ENCODE assay signal across 26 cellular contexts in genomic region chr6:158668707-158669103, GRCh38. TPM values are rescaled to one million over a fixed set of nuclear protein-coding genes. Genes with fewer than 3 reads are reported as not detected.
DNase-seq lines count a peak whose midpoint lies in the region; ATAC-seq and TF ChIP-seq lines count a peak whose summit lies in the region.
"Had no signal": no experiment of that assay in that cellular context is flagged by ENCODE, and none has a peak within 500 bp of the region (broad histone marks: within the 10 kb centered on the region; RNA-seq: fewer than 3 reads in every experiment).

No MANE protein-coding gene starts in this region.

- peak overlapping the region in 6 of 11 experiments; percentile 74 to 88 (median 82); a peak in 11 of 22 replicates for H3K4me2 ChIP-seq in BLaER1 treated with 17β-estradiol and CSF1 and Interleukin-3, amounts not matched to agents 10 nM and 100 nM
- H3K4me2 ChIP-seq in parathyroid adenoma (ENCODE audit: low read length) = no peak overlapping the region
- H3K4me2 ChIP-seq: SK-N-SH had no signal

- TF ChIP-seq POLR2A in esophagus squamous epithelium (IDR thresholded peaks at IDR 0.05) = no peak

- peak overlapping the region; percentile 65 for H2AFZ ChIP-seq in parathyroid adenoma

- H3K4me3 Mint-ChIP-seq in CD8-positive, alpha-beta T cell = no peak overlapping the region
- H3K4me3 Mint-ChIP-seq: T-helper 2 cell treated with Interferon-gamma antibody and Interleukin-4, amounts not matched to agents 5 μg/mL and 100 μg/mL, for 36 hours; WTC11 had no signal

- H3K36me3 Mint-ChIP-seq in CD8-positive, alpha-beta T cell = peaks cover 68% of the 10 kb centered on the region
- H3K36me3 Mint-ChIP-seq: WTC11 had no signal

- H3K4me3 ChIP-seq in BLaER1 treated with 17β-estradiol and CSF1 and Interleukin-3, amounts not matched to agents 10 nM and 100 nM = no peak overlapping the region
- H3K4me3 ChIP-seq in HEK293 (ENCODE audit: low read depth, low read length) = no peak overlapping the region
- no peak overlapping the region for H3K4me3 ChIP-seq in esophagus squamous epithelium
- no peak overlapping the region for H3K4me3 ChIP-seq in parathyroid adenoma (ENCODE audit: low read depth, low read length)
- no peak overlapping the region for H3K4me3 ChIP-seq in CD8-positive, alpha-beta T cell (ENCODE audit: low read depth, low read length)
- H3K4me3 ChIP-seq: colonic mucosa, heart right ventricle, mucosa of descending colon, testis had no signal

- no peaks in the 10 kb centered on the region for H4K20me1 ChIP-seq in BLaER1 treated with 17β-estradiol and CSF1 and Interleukin-3, amounts not matched to agents 10 nM and 100 nM

- no peak for TF ChIP-seq CTCF in HEK293 (tag by site-specific recombination; IDR thresholded peaks at IDR 0.05)
- TF ChIP-seq CTCF in esophagus squamous epithelium (IDR thresholded peaks at IDR 0.05) = no peak
- no peak for TF ChIP-seq CTCF in parathyroid adenoma (IDR thresholded peaks at IDR 0.05)
- TF ChIP-seq CTCF in CD8-positive, alpha-beta T cell (IDR thresholded peaks at IDR 0.05) = no peak

- H3K9ac ChIP-seq in BLaER1 treated with 17β-estradiol and CSF1 and Interleukin-3, amounts not matched to agents 10 nM and 100 nM = peak overlapping the region in 3 of 11 experiments; percentile 80 to 85 (median 84); a peak in 5 of 22 replicates
- H3K9ac ChIP-seq in parathyroid adenoma = no peak overlapping the region
- H3K9ac ChIP-seq: SK-N-SH had no signal

- CTCF ChIA-PET in HEK293 (lab: Yijun Ruan, JAX) = interaction anchor here (0.9 to 2.2 kb wide), 5 partner anchors 8 to 454 kb away, joined by 4 to 7 read pairs (median 5); no protein-coding TSS in a partner anchor
- CTCF ChIA-PET in CD8-positive, alpha-beta T cell (lab: Charles Lee) = interaction anchor here (0.7 to 1.6 kb wide), 3 partner anchors 8 to 22 kb away, joined by 3 to 6 read pairs (median 5); no protein-coding TSS in a partner anchor

- no peaks in the 10 kb centered on the region for H3K9me3 Mint-ChIP-seq in CD8-positive, alpha-beta T cell
- H3K9me3 Mint-ChIP-seq: T-helper 2 cell treated with Interferon-gamma antibody and Interleukin-4, amounts not matched to agents 5 μg/mL and 100 μg/mL, for 36 hours; WTC11 had no signal

- peak overlapping the region in 6 of 11 experiments; percentile 88 to 99 (median 98); a peak in 12 of 22 replicates for H3K27ac ChIP-seq in BLaER1 treated with 17β-estradiol and CSF1 and Interleukin-3, amounts not matched to agents 10 nM and 100 nM
- H3K27ac ChIP-seq in HEK293 (ENCODE audit: extremely low read depth, low read depth, low read length) = no peak overlapping the region
- H3K27ac ChIP-seq in esophagus squamous epithelium = peak overlapping the region in 3 of 4 donors; percentile 45 to 73 (median 66)
- peak overlapping the region; percentile 95 for H3K27ac ChIP-seq in parathyroid adenoma
- H3K27ac ChIP-seq in CD8-positive, alpha-beta T cell (ENCODE audit: low read depth, low read length) = no peak overlapping the region
- H3K27ac ChIP-seq: brain microvascular endothelial cell, colonic mucosa, testis had no signal

- peaks cover 24% of the 10 kb centered on the region for H3K4me1 Mint-ChIP-seq in CD8-positive, alpha-beta T cell (ENCODE audit: low read depth)

- DNase-seq in esophagus squamous epithelium (lab: John Stamatoyannopoulos, UW) = no peak
- no peak for DNase-seq in GF-D8 (lab: John Stamatoyannopoulos, UW)
- no peak for DNase-seq in CD8-positive, alpha-beta T cell
- DNase-seq: activated effector memory CD4-positive, alpha-beta T cell treated with Interleukin-2 at 50 U/mL for 16 hours; brain microvascular endothelial cell; COR-L47; heart right ventricle; Kasumi-1; left ventricle myocardium superior; mucosa of descending colon; NCI-H1092; NK-92 treated with Interleukin-12 subunit alpha and Interleukin-12 subunit beta, amount 100 ng/mL, for 24 hours; occipital lobe; RPMI8226; SK-N-SH; stimulated activated CD4-positive, alpha-beta T cell treated with anti-CD3 and anti-CD28 coated beads, Interleukin-15, amount 100 ng/mL, for 24 hours; testis had no signal

- 47 to 51% methylated on average over 7 of the region's 7 CpGs for WGBS in esophagus squamous epithelium, 2 donors

- peaks cover 0 to 61% (median 58%) of the 10 kb centered on the region in 11 experiments; a peak in 20 of 22 replicates for H3K27me3 ChIP-seq in BLaER1 treated with 17β-estradiol and CSF1 and Interleukin-3, amounts not matched to agents 10 nM and 100 nM
- H3K27me3 ChIP-seq in esophagus squamous epithelium (no peaks in the 10 kb centered on the region), parathyroid adenoma (ENCODE audit: control insufficient read depth, insufficient read depth, low read length) (no peaks in the 10 kb centered on the region)
- H3K27me3 ChIP-seq in CD8-positive, alpha-beta T cell (ENCODE audit: insufficient read depth, low read length) = no peaks in the 10 kb centered on the region
- H3K27me3 ChIP-seq: brain microvascular endothelial cell, colonic mucosa, heart right ventricle, testis had no signal

- no peaks in the 10 kb centered on the region for H3K79me2 ChIP-seq in parathyroid adenoma

- H3K27ac Mint-ChIP-seq in CD8-positive, alpha-beta T cell = no peak overlapping the region
- H3K27ac Mint-ChIP-seq: T-helper 2 cell treated with Interferon-gamma antibody and Interleukin-4, amounts not matched to agents 5 μg/mL and 100 μg/mL, for 36 hours; WTC11 had no signal

- H3K9me3 ChIP-seq in BLaER1 treated with 17β-estradiol and CSF1 and Interleukin-3, amounts not matched to agents 10 nM and 100 nM (replicated peaks in 1 of 11) = peaks cover 0 to 9% (median 0%) of the 10 kb centered on the region in 11 experiments; a peak in 1 of 22 replicates
- H3K9me3 ChIP-seq in HEK293 (ENCODE audit: control insufficient read depth, insufficient read depth, low read depth, low read length) (no peaks in the 10 kb centered on the region), esophagus squamous epithelium (no peaks in the 10 kb centered on the region), parathyroid adenoma (ENCODE audit: control insufficient read depth, low read length) (no peaks in the 10 kb centered on the region)
- H3K9me3 ChIP-seq in CD8-positive, alpha-beta T cell (ENCODE audit: low read length) = no peaks in the 10 kb centered on the region
- H3K9me3 ChIP-seq: colonic mucosa, heart right ventricle, mucosa of descending colon, SK-N-SH, testis had no signal

- intact Hi-C loops in esophagus squamous epithelium (cut with DNase I) = no loop called here
- intact Hi-C loops in CD8-positive, alpha-beta T cell (cut with DNase I, micrococcal nuclease) = no loop called here

- no peaks in the 10 kb centered on the region for H3K27me3 Mint-ChIP-seq in CD8-positive, alpha-beta T cell (ENCODE audit: low read depth)

- peaks cover 0 to 21% (median 0%) of the 10 kb centered on the region in 11 experiments; a peak in 7 of 22 replicates for H3K36me3 ChIP-seq in BLaER1 treated with 17β-estradiol and CSF1 and Interleukin-3, amounts not matched to agents 10 nM and 100 nM
- no peaks in the 10 kb centered on the region for H3K36me3 ChIP-seq in HEK293 (ENCODE audit: control insufficient read depth in 2 of 2, insufficient read depth in 1 of 2, low read length in 2 of 2)
- H3K36me3 ChIP-seq in esophagus squamous epithelium = peaks cover 0 to 4% (median 0%) of the 10 kb centered on the region in 3 donors
- no peaks in the 10 kb centered on the region for H3K36me3 ChIP-seq in parathyroid adenoma (ENCODE audit: control insufficient read depth, insufficient read depth, low read length)
- no peaks in the 10 kb centered on the region for H3K36me3 ChIP-seq in CD8-positive, alpha-beta T cell (ENCODE audit: insufficient read depth, low read length)
- H3K36me3 ChIP-seq: brain microvascular endothelial cell, colonic mucosa had no signal

- ATAC-seq in CD8-positive, alpha-beta T cell = no peak
- ATAC-seq in HG02759 (IDR thresholded peaks at IDR 0.05; ENCODE audit: unreplicated experiment) = no peak
- ATAC-seq: HCT116, heart right ventricle, left ventricle myocardium superior, mucosa of descending colon, sciatic nerve, WTC11 had no signal

- POLR2A ChIA-PET in HEK293 (lab: Yijun Ruan, JAX) = interaction anchor here (0.6 kb wide), 1 partner anchor 54 kb away, joined by 3 read pairs; no protein-coding TSS in a partner anchor
- POLR2A ChIA-PET in CD8-positive, alpha-beta T cell (lab: Charles Lee) = no interaction called here

- peaks cover 8 to 74% (median 43%) of the 10 kb centered on the region in 10 experiments; a peak in 18 of 20 replicates for H3K4me1 ChIP-seq in BLaER1 treated with 17β-estradiol and CSF1 and Interleukin-3, amounts not matched to agents 10 nM and 100 nM
- H3K4me1 ChIP-seq in HEK293 (ENCODE audit: control insufficient read depth, insufficient read depth, low read length) (no peaks in the 10 kb centered on the region), esophagus squamous epithelium (peaks cover 9 to 77% (median 18%) of the 10 kb centered on the region in 3 donors), parathyroid adenoma (peaks cover 48% of the 10 kb centered on the region)
- H3K4me1 ChIP-seq in CD8-positive, alpha-beta T cell (ENCODE audit: insufficient read depth, low read length) = no peaks in the 10 kb centered on the region
- H3K4me1 ChIP-seq: colonic mucosa, testis had no signal

TF ChIP-seq in HEK293, 187 proteins besides CTCF, POLR2A, EP300 and RAD21 (continues in another document):
- TF ChIP-seq ZSCAN18 (tag by site-specific recombination; IDR thresholded peaks at IDR 0.05) = no peak
- no peak for TF ChIP-seq ZNF2 (tag by site-specific recombination; IDR thresholded peaks at IDR 0.05)

RNA-seq across cellular contexts. Expression of gene SYTL3, which starts 18.9 kb away (rescaled TPM):
- 1 to 10 TPM; 1.6 to 8.0 (median 3.0) TPM for total RNA-seq in esophagus squamous epithelium
- 10 to 100 TPM; 38.2 to 44.6 TPM for total RNA-seq in CD8-positive, alpha-beta T cell

RNA-seq across cellular contexts. Expression of gene DYNLT1, which starts 24.2 kb away (rescaled TPM):
- total RNA-seq in esophagus squamous epithelium = 100 to 1,000 TPM in 1 of 4 donors, 10 to 100 TPM in 3; 78.7 to 107 (median 87.4) TPM
- total RNA-seq in CD8-positive, alpha-beta T cell = 100 to 1,000 TPM; 109 TPM

Comparison
In these comparisons a context has a peak if more than half of its experiments do, and no peak if none do; other contexts are left out.
1. H3K27ac ChIP-seq: peak in BLaER1 treated with 17β-estradiol and CSF1 and Interleukin-3, amounts not matched to agents 10 nM and 100 nM (6 of 11), esophagus squamous epithelium (3 of 4) and parathyroid adenoma (single experiment); none in HEK293 (single experiment) and CD8-positive, alpha-beta T cell (single experiment).
2. RNA of gene SYTL3, which starts 18.9 kb away (total RNA-seq): 38.2 to 44.6 TPM in CD8-positive, alpha-beta T cell; 1.6 to 8.0 TPM in esophagus squamous epithelium; every median in the first group is over 4 times any median in the second.